Comparison of ENCODE assay signal across 2 cellular contexts in the genomic region with DNA sequence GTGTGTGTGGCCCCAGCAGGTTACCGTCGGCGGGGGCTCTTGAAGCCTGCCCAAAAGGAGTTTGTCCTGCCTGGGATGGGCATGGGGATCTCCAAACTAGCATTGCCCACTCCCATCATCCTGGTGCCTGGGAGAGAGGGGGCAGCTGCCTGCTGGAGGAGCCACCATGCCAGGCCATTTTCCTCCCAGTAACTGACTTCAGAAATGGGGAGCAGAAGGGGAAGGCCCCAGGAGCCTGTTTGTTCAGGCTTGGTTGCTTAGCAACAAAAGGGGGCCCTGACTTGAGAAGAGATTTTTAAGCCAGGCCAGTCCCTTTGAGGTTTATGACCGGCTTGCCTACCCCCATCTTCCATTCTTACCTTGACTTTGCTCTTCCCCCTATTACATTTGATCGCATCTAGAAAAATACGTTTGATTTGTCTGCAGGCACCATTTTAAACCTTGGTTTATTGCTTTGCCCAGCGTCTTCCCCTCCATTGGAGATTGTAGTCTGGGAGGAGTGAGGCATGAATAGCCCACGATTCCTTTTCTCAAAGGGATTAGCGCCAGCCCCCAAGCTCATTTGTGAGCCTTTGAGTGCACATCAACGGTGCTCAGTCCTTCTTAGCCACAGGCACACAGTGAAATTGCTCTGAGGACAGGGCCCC.
TF ChIP-seq lines count a peak whose summit lies in the region.

No MANE protein-coding gene starts in this region.

TF ChIP-seq in GM12891, 5 proteins besides CTCF, POLR2A, EP300 and RAD21:
- TF ChIP-seq POLR2AphosphoS5 (IDR thresholded peaks at IDR 0.05; ENCODE audit: low read depth, low read length), result 0 out of 2 replicates have a peak, but pooled peaks have one; percentile 1
- TF ChIP-seq TAF1 (IDR thresholded peaks at IDR 0.05; ENCODE audit: low read depth, low read length), result no peak
- no peak for TF ChIP-seq POU2F2 (IDR thresholded peaks at IDR 0.05; ENCODE audit: low read depth, low read length)

TF ChIP-seq in GM12878, 131 proteins besides CTCF, POLR2A, EP300 and RAD21:
- TF ChIP-seq NFYA (IDR thresholded peaks at IDR 0.05; ENCODE audit: borderline replicate concordance, low read depth, low read length), result no peak
- no peak for TF ChIP-seq FOS (IDR thresholded peaks at IDR 0.05; ENCODE audit: borderline replicate concordance, extremely low read depth, insufficient read length)
- peak; percentile 57 for TF ChIP-seq BMI1 (IDR thresholded peaks at IDR 0.05; ENCODE audit: borderline replicate concordance)
